In genomic region chr3:138197058-138197457, GRCh38 we compare ENCODE assay signal across 1 cellular context.
A peak's percentile ranks its signal among the peaks of the same experiment; 100 is the strongest.
TF ChIP-seq lines count a peak whose summit lies in the region.

No MANE protein-coding gene starts in this region.

TF ChIP-seq in K562, 482 proteins besides CTCF, POLR2A, EP300 and RAD21 (continued from another document and continues in another):
- TF ChIP-seq AFF4 (CRISPR knock-in tag; IDR thresholded peaks at IDR 0.05) (no peak), STAT6 (CRISPR knock-in tag; IDR thresholded peaks at IDR 0.05) (no peak), HOXB6 (CRISPR knock-in tag; IDR thresholded peaks at IDR 0.05; ENCODE audit: borderline replicate concordance) (no peak), EGR1 (conservative IDR thresholded peaks at IDR 0.05) (no peak), TFAP4 (CRISPR knock-in tag; IDR thresholded peaks at IDR 0.05; ENCODE audit: borderline replicate concordance) (peak; percentile 72), AFF1 (IDR thresholded peaks at IDR 0.05; ENCODE audit: low read depth in 1 of 2, partially characterized antibody in 2 of 2) (peak in 1 of 2 experiments; percentile 92), ARID3A (IDR thresholded peaks at IDR 0.05; ENCODE audit: borderline replicate concordance, low read depth, low read length) (no peak), ARID4B (CRISPR knock-in tag; IDR thresholded peaks at IDR 0.05) (peak; percentile 72; the same call in 1 of the 2 replicates), NUFIP1 (IDR thresholded peaks at IDR 0.05; ENCODE audit: partially characterized antibody) (no peak), EHMT2 (IDR thresholded peaks at IDR 0.05) (peak; percentile 97), ZHX1 (conservative IDR thresholded peaks at IDR 0.05; ENCODE audit: low read length) (no peak), ASH1L (IDR thresholded peaks at IDR 0.05; ENCODE audit: borderline replicate concordance, low read depth, partially characterized antibody) (no peak), PBX2 (CRISPR knock-in tag; IDR thresholded peaks at IDR 0.05; ENCODE audit: low read depth) (no peak), PBX2 (tag; conservative IDR thresholded peaks at IDR 0.05; ENCODE audit: low read depth) (no peak), ZFP91 (CRISPR knock-in tag; IDR thresholded peaks at IDR 0.05) (no peak), SAP30 (IDR thresholded peaks at IDR 0.05; ENCODE audit: borderline replicate concordance, insufficient read depth, low read depth, low read length, poor library complexity, severe bottlenecking) (peak; percentile 43), TAF9B (IDR thresholded peaks at IDR 0.05; ENCODE audit: partially characterized antibody) (no peak), ZSCAN32 (CRISPR knock-in tag; IDR thresholded peaks at IDR 0.05) (no peak)
